8 cellular contexts compared by ENCODE assay signal in genomic region chr5:56480305-56481146, GRCh38.
A peak's percentile ranks its signal among the peaks of the same experiment; 100 is the strongest.
DNase-seq lines count a peak whose midpoint lies in the region; ATAC-seq and TF ChIP-seq lines count a peak whose summit lies in the region.

No MANE protein-coding gene starts in this region.

- H3K4me1 Mint-ChIP-seq in activated naive CD4-positive, alpha-beta T cell treated with anti-CD3 and anti-CD28 coated beads for 36 hours (ENCODE audit: low read depth), result peaks cover 32% of the 10 kb centered on the region
- peaks cover 41% of the 10 kb centered on the region for H3K4me1 Mint-ChIP-seq in nephron

- no peaks in the 10 kb centered on the region for H3K9me2 ChIP-seq in Karpas-422 (replicated peaks; ENCODE audit: insufficient read depth, low read length)

- intact Hi-C loops in activated naive CD4-positive, alpha-beta T cell treated with anti-CD3 and anti-CD28 coated beads for 36 hours (cut with micrococcal nuclease), result loop anchor here (1.0 to 5.0 kb wide), 5 partner anchors 107 to 357 kb away; partner anchors contain the start of gene MAP3K1
- intact Hi-C loops in aorta (cut with DNase I), result loop anchor here in 1 of 2 donors (5.0 to 10.0 kb wide), 2 partner anchors 334 to 357 kb away; partner anchors contain the start of gene MAP3K1

- no peaks in the 10 kb centered on the region for H3K36me3 Mint-ChIP-seq in activated naive CD4-positive, alpha-beta T cell treated with anti-CD3 and anti-CD28 coated beads for 36 hours (ENCODE audit: low read depth)
- peaks cover 3% of the 10 kb centered on the region for H3K36me3 Mint-ChIP-seq in nephron (ENCODE audit: low read depth)

- H3K4me3 ChIP-seq in Karpas-422 (ENCODE audit: low read length), result peak overlapping the region; percentile 80
- H3K4me3 ChIP-seq in aorta (ENCODE audit: low read length in 2 of 2), result peak overlapping the region; percentile 66 to 71

- peak overlapping the region; percentile 33 for H3K27ac Mint-ChIP-seq in activated naive CD4-positive, alpha-beta T cell treated with anti-CD3 and anti-CD28 coated beads for 36 hours
- peak overlapping the region; percentile 94 to 98 (median 96) for H3K27ac Mint-ChIP-seq in nephron

- CTCF ChIA-PET in activated naive CD4-positive, alpha-beta T cell treated with anti-CD3 and anti-CD28 coated beads for 36 hours (lab: Charles Lee), result interaction anchor here (0.6 to 1.7 kb wide), 5 partner anchors 14 to 358 kb away, joined by 3 to 8 read pairs (median 4); no protein-coding TSS in a partner anchor

- peak overlapping the region; percentile 81 for H3K9ac ChIP-seq in Karpas-422 (ENCODE audit: low read length)

- peak overlapping the region; percentile 93 for H2AFZ ChIP-seq in Karpas-422 (ENCODE audit: low read length)

- H3K27ac ChIP-seq in Karpas-422 (ENCODE audit: low read length) (peak overlapping the region; percentile 73), aorta (ENCODE audit: low read depth in 1 of 2, low read length in 2 of 2) (peak overlapping the region; percentile 72 to 94)

- peaks cover 42% of the 10 kb centered on the region for H3K4me1 ChIP-seq in Karpas-422 (ENCODE audit: low read length)
- H3K4me1 ChIP-seq in aorta (ENCODE audit: control insufficient read depth in 1 of 2, insufficient read depth in 2 of 2, low read length in 2 of 2), result no peaks in the 10 kb centered on the region

- no peaks in the 10 kb centered on the region for H4K20me1 ChIP-seq in Karpas-422 (ENCODE audit: insufficient read depth, low read depth, low read length)

- peak; percentile 28 for DNase-seq in activated CD4-positive, alpha-beta T cell treated with anti-CD3 and anti-CD28 coated beads for 48 hours
- DNase-seq in activated CD4-positive, alpha-beta T cell treated with anti-CD3 and anti-CD28 coated beads for 1 hour, result no peak
- DNase-seq in Karpas-422, result peak; percentile 65
- peak; percentile 13 for DNase-seq in activated naive CD4-positive, alpha-beta T cell treated with anti-CD3 and anti-CD28 coated beads for 36 hours
- peak; percentile 41 for DNase-seq in germinal center (ENCODE audit: low spot score)
- DNase-seq in aorta, result peak; percentile 86

- no peak for TF ChIP-seq CTCF in nephron (IDR thresholded peaks at IDR 0.05; ENCODE audit: unreplicated experiment in 3 of 3)

- 1% methylated on average over 36 to 51 of the region's 51 CpGs for WGBS in aorta, 2 donors

- no peaks in the 10 kb centered on the region for H3K27me3 Mint-ChIP-seq in activated naive CD4-positive, alpha-beta T cell treated with anti-CD3 and anti-CD28 coated beads for 36 hours (ENCODE audit: low read depth)
- peaks cover 6% of the 10 kb centered on the region for H3K27me3 Mint-ChIP-seq in nephron (ENCODE audit: low read depth)

- ATAC-seq in aorta (ENCODE audit: low FRiP score) (peak; percentile 79), GM21529 (IDR thresholded peaks at IDR 0.05; ENCODE audit: unreplicated experiment) (no peak)

- H3K4me3 Mint-ChIP-seq in activated naive CD4-positive, alpha-beta T cell treated with anti-CD3 and anti-CD28 coated beads for 36 hours, result peak overlapping the region; percentile 65
- H3K4me3 Mint-ChIP-seq in nephron, result peak overlapping the region; percentile 75 to 84 (median 77)

- no peaks in the 10 kb centered on the region for H3K9me3 Mint-ChIP-seq in activated naive CD4-positive, alpha-beta T cell treated with anti-CD3 and anti-CD28 coated beads for 36 hours
- H3K9me3 Mint-ChIP-seq in nephron, result peaks cover 4% of the 10 kb centered on the region

- H3K9me3 ChIP-seq in Karpas-422 (ENCODE audit: low read length) (no peaks in the 10 kb centered on the region), aorta (ENCODE audit: control insufficient read depth, low read length) (no peaks in the 10 kb centered on the region)

- no peaks in the 10 kb centered on the region for H3K27me3 ChIP-seq in Karpas-422 (ENCODE audit: low read length)
- H3K27me3 ChIP-seq in aorta (ENCODE audit: control insufficient read depth in 1 of 2, insufficient read depth in 2 of 2, low read length in 1 of 2), result no peaks in the 10 kb centered on the region

- H3K79me2 ChIP-seq in Karpas-422 (ENCODE audit: low read length), result no peaks in the 10 kb centered on the region

- H3K4me2 ChIP-seq in Karpas-422 (ENCODE audit: low read depth, low read length, poor library complexity, severe bottlenecking), result peak overlapping the region; percentile 98

- H3K36me3 ChIP-seq in Karpas-422 (ENCODE audit: insufficient read depth, low read length) (no peaks in the 10 kb centered on the region), aorta (ENCODE audit: control insufficient read depth in 1 of 2, insufficient read depth in 2 of 2, low read length in 1 of 2) (no peaks in the 10 kb centered on the region)
